In the genomic region with DNA sequence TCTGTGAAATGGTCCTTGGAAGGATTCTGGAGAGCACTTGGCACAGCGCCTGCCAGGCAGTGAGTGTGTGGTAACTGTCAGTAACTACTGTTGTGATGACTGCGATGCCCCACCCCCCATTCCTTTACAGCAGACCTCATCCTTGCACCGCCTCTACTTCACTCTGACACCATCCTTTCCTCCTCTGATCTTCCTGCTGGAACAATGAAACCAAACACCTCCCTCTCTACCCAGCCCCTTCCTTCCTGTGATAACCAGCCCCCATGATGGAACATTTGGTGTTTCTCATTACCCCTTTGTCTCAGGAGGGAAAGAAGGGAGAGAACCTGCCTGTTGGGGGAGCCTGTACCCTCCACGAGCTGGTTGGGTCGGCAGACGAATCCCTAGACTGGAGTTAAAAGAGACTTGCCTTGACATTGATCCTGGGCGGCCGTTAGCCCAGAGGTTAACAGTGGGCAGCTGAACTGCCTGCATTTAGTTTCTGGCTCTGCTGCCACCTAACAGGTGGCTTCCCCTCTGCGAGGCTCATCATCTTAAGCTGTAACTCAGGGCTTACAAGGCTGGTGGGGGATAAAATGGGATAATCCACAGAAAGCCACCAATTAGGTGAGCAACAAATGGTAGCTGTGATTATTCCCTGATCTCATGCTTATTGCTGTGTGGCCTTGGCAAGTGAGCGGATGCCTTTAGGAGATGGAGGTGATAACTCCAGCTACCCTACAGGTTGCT, we compare ENCODE assay signal across 13 cellular contexts. TPM values are rescaled to one million over a fixed set of nuclear protein-coding genes. Genes with fewer than 3 reads are reported as not detected.
DNase-seq lines count a peak whose midpoint lies in the region; ATAC-seq, FAIRE-seq and TF ChIP-seq lines count a peak whose summit lies in the region.
"Had no signal": no experiment of that assay in that cellular context is flagged by ENCODE, and none has a peak within 500 bp of the region (broad histone marks: within the 10 kb centered on the region; RNA-seq: fewer than 3 reads in every experiment).

No MANE protein-coding gene starts in this region.

- no peaks in the 10 kb centered on the region for H3K9me3 ChIP-seq in K562 (replicated peaks; ENCODE audit: control insufficient read depth, insufficient read depth, low read depth, low read length)

- H3K79me2 ChIP-seq in K562 (ENCODE audit: control insufficient read depth, insufficient read depth, low read length): no peaks in the 10 kb centered on the region

- H3K27me3 ChIP-seq in K562 (ENCODE audit: control insufficient read depth in 2 of 2, insufficient read depth in 2 of 2, low read length in 2 of 2): peaks cover 25 to 47% of the 10 kb centered on the region in 2 experiments

- no peaks in the 10 kb centered on the region for H3K9me1 ChIP-seq in K562 (ENCODE audit: control insufficient read depth, insufficient read depth, low read length)

- DNase-seq in AG10803 (ENCODE audit: low read depth) (peak; percentile 57), KBM-7 (peak; percentile 35), K562 (ENCODE audit: extremely low read depth in 1 of 4, low spot score in 3 of 4) (no peak), iPS-NIHi7 (ENCODE audit: extremely low spot score) (peak; percentile 52), occipital lobe (lab: John Stamatoyannopoulos, UW) (no peak), NCI-H1436 treated with DMSO at 0.1 percent for 48 hours (lab: John Stamatoyannopoulos, UW) (no peak)
- DNase-seq: activated CD4-positive, alpha-beta T cell treated with anti-CD3 and anti-CD28 coated beads, Interleukin-2, amount 50 U/mL, for 4 hours; central memory CD4-positive, alpha-beta T cell; COR-L47 had no signal

- BruUV-seq in K562 (replicated peaks; lab: Mats Ljungman, UMichigan): no TSS peak

- CTCF ChIA-PET in K562 (lab: Yijun Ruan, JAX; ENCODE audit: low intra/inter-chr PET ratio): no interaction called here

- no peak for TF ChIP-seq RAD21 in K562 (CRISPR knock-in tag; conservative IDR thresholded peaks at IDR 0.05 in 1 of 2, IDR thresholded peaks at IDR 0.05 in 1 of 2)

- no peak overlapping the region for H3K9ac ChIP-seq in K562 (ENCODE audit: insufficient read depth in 1 of 2, low read depth in 2 of 2, low read length in 2 of 2)

- no peak overlapping the region for H3K27ac ChIP-seq in K562 (ENCODE audit: extremely low read depth, low read depth, low read length)

- no peak overlapping the region for H3K4me3 ChIP-seq in AG10803 (ENCODE audit: low read length)
- no peak overlapping the region for H3K4me3 ChIP-seq in K562
- H3K4me3 ChIP-seq: lung had no signal

- POLR2A ChIA-PET in K562 (lab: Yijun Ruan, JAX): interaction anchor here (0.8 to 2.1 kb wide), 4 partner anchors 10 to 14 kb away, joined by 3 to 9 read pairs (median 5); no protein-coding TSS in a partner anchor

- no peak for FAIRE-seq in K562 (lab: Jason Lieb, UNC)

- H2AFZ ChIP-seq in K562 (ENCODE audit: low read depth, low read length): no peak overlapping the region

- TF ChIP-seq POLR2A in K562 (conservative IDR thresholded peaks at IDR 0.05): no peak

- TF ChIP-seq CTCF in AG10803 (conservative IDR thresholded peaks at IDR 0.05; ENCODE audit: low read length): no peak
- TF ChIP-seq CTCF in K562 (IDR thresholded peaks at IDR 0.05 in 2 of 3, conservative IDR thresholded peaks at IDR 0.05 in 1 of 3; ENCODE audit: insufficient read depth in 2 of 3, low read depth in 1 of 3, low read length in 3 of 3): no peak

- no peaks in the 10 kb centered on the region for H4K20me1 ChIP-seq in K562 (replicated peaks; ENCODE audit: control insufficient read depth, insufficient read depth, low read length)

- no peak overlapping the region for H3K4me2 ChIP-seq in K562 (ENCODE audit: insufficient read depth, low read length)

- H3K4me1 ChIP-seq in K562 (replicated peaks in 1 of 2; ENCODE audit: control insufficient read depth in 2 of 2, insufficient read depth in 2 of 2, low read length in 2 of 2): 0 out of 5 replicates have a peak, but pooled peaks cover 0 to 5% of the 10 kb centered on the region in 2 experiments

- peak; percentile 29 for ATAC-seq in K562
- ATAC-seq in HG02840 (IDR thresholded peaks at IDR 0.05; ENCODE audit: low FRiP score, unreplicated experiment): no peak
- no peak for ATAC-seq in HG03442 (IDR thresholded peaks at IDR 0.05; ENCODE audit: unreplicated experiment)

- intact Hi-C loops in K562 (cut with micrococcal nuclease): no loop called here

- TF ChIP-seq EP300 in K562 (IDR thresholded peaks at IDR 0.05; ENCODE audit: low read length): no peak

- 8% methylated on average over 10 of the region's 10 CpGs for WGBS in K562 (ENCODE audit: insufficient coverage, low coverage, missing lambda C conversion rate)

- H3K36me3 ChIP-seq in K562 (ENCODE audit: control insufficient read depth, insufficient read depth, low read length): no peaks in the 10 kb centered on the region

- in situ Hi-C loops in KBM-7 (cut with MboI; ENCODE audit: low pct_unique_long_range_greater_than_20kb, low sequenced_read_pairs) (no loop called here), K562 (cut with MboI) (no loop called here)

TF ChIP-seq in K562, 482 proteins besides CTCF, POLR2A, EP300 and RAD21 (continues in another document):
- TF ChIP-seq CEBPB (tag; IDR thresholded peaks at IDR 0.05): no peak
- TF ChIP-seq GABPB2 (CRISPR knock-in tag; conservative IDR thresholded peaks at IDR 0.05): no peak
- no peak for TF ChIP-seq ZNF23 (CRISPR knock-in tag; IDR thresholded peaks at IDR 0.05)
- no peak for TF ChIP-seq POLR2B (IDR thresholded peaks at IDR 0.05; ENCODE audit: low read depth, partially characterized antibody)
- no peak for TF ChIP-seq TBP (optimal IDR thresholded peaks at IDR 0.05; ENCODE audit: low read depth, low read length)
- no peak for TF ChIP-seq ZNF354B (CRISPR knock-in tag; IDR thresholded peaks at IDR 0.05)

RNA-seq across cellular contexts. Expression of a gene that starts 34.2 kb away (rescaled TPM):
- total RNA-seq in K562 (2011; cell fraction: chromatin; rRNA removed; ENCODE audit: low replicate concordance): 19.7 and 30.9 TPM in 2 replicates
- total RNA-seq in K562 (2011; cell fraction: nucleolus; rRNA removed): 10.5 and 12.1 TPM in 2 replicates
- total RNA-seq in K562 (2011; cell fraction: nucleoplasm; rRNA removed): 21.0 and 33.4 TPM in 2 replicates
- total RNA-seq in K562 (2014; rRNA removed) (26.1 and 27.6 TPM in 2 replicates), K562 (2014; rRNA removed; fragmentation: Illumina TruSeq; extraction: Trizol) (35.8 and 44.2 TPM in 2 replicates), K562 (2015; rRNA removed; fragmentation: Illumina TruSeq; extraction: Trizol) (19.4 and 23.2 TPM in 2 replicates), K562 (2021) (37.8 and 40.5 TPM in 2 replicates), occipital lobe (59.9 TPM)
- polyA plus RNA-seq in K562 (2011; rRNA removed) (29.1 and 31.0 TPM in 2 replicates), K562 (2014; fragmentation: Illumina TruSeq; extraction: Trizol) (23.0 and 23.4 TPM in 2 replicates), K562 (2014; fragmentation: Nextera tagmentation; extraction: Ambion mirVana) (10 to 100 TPM; 11.2 to 17.1 TPM), K562 (2014; rRNA removed) (25.8 and 26.4 TPM in 2 replicates)
- polyA plus RNA-seq in K562 (2011; cell fraction: cytosol; rRNA removed): 4.9 and 14.0 TPM in 2 replicates
- 14.6 and 16.7 TPM in 2 replicates for polyA plus RNA-seq in K562 (2011; cell fraction: nucleus; rRNA removed)
- 8.6 and 9.6 TPM in 2 replicates for polyA plus RNA-seq in K562 (2012)
- 40.6 and 45.9 TPM in 2 replicates for polyA minus RNA-seq in K562 (2011; rRNA and poly(A)+ RNA removed)
- 19.4 and 28.1 TPM in 2 replicates for polyA minus RNA-seq in K562 (2011; cell fraction: cytosol; rRNA and poly(A)+ RNA removed)
- 11.2 and 19.1 TPM in 2 replicates for polyA minus RNA-seq in K562 (2011; cell fraction: nucleus; rRNA and poly(A)+ RNA removed)

RNA-seq across cellular contexts. Expression of a gene that starts 39.5 kb away (rescaled TPM):
- not detected in 2 replicates for total RNA-seq in K562 (2011; cell fraction: chromatin; rRNA removed; ENCODE audit: low replicate concordance)
- under 0.01 TPM in 1 of 2 replicates, not detected in the other for total RNA-seq in K562 (2011; cell fraction: nucleolus; rRNA removed)
- 0.07 TPM in 1 of 2 replicates, not detected in the other for total RNA-seq in K562 (2011; cell fraction: nucleoplasm; rRNA removed)
- 0.12 TPM in 1 of 2 replicates, not detected in the other for total RNA-seq in K562 (2014; rRNA removed)
- 0.48 TPM in 1 of 2 replicates, not detected in the other for total RNA-seq in K562 (2014; rRNA removed; fragmentation: Illumina TruSeq; extraction: Trizol)
- 0.04 TPM in 1 of 2 replicates, not detected in the other for total RNA-seq in K562 (2015; rRNA removed; fragmentation: Illumina TruSeq; extraction: Trizol)
- total RNA-seq in K562 (2021): 0.07 and 0.13 TPM in 2 replicates
- 0.04 TPM in 1 of 2 replicates, not detected in the other for polyA plus RNA-seq in K562 (2011; rRNA removed)
- polyA plus RNA-seq in K562 (2011; cell fraction: cytosol; rRNA removed): 0.01 TPM in 2 replicates
- polyA plus RNA-seq in K562 (2011; cell fraction: nucleus; rRNA removed): not detected in 2 replicates
- polyA plus RNA-seq in K562 (2012): 0.07 and 0.10 TPM in 2 replicates
- polyA plus RNA-seq in K562 (2014; fragmentation: Illumina TruSeq; extraction: Trizol): 0.03 and 0.10 TPM in 2 replicates
- under 1 TPM; 0.01 to 0.03 TPM for polyA plus RNA-seq in K562 (2014; fragmentation: Nextera tagmentation; extraction: Ambion mirVana)
- polyA plus RNA-seq in K562 (2014; rRNA removed): 0.12 TPM in 1 of 2 replicates, not detected in the other
- not detected in 2 replicates for polyA minus RNA-seq in K562 (2011; rRNA and poly(A)+ RNA removed)
- not detected in 2 replicates for polyA minus RNA-seq in K562 (2011; cell fraction: cytosol; rRNA and poly(A)+ RNA removed)
- polyA minus RNA-seq in K562 (2011; cell fraction: nucleus; rRNA and poly(A)+ RNA removed): not detected in 2 replicates
- 3.7 TPM for total RNA-seq in occipital lobe
- polyA plus RNA-seq: IgD-negative memory B cell had no signal

RNA-seq across cellular contexts. Expression of a gene that starts 46.7 kb away (rescaled TPM):
- 20.2 and 24.4 TPM in 2 replicates for total RNA-seq in K562 (2011; cell fraction: chromatin; rRNA removed; ENCODE audit: low replicate concordance)
- total RNA-seq in K562 (2011; cell fraction: nucleolus; rRNA removed): 28.2 and 32.0 TPM in 2 replicates
- total RNA-seq in K562 (2011; cell fraction: nucleoplasm; rRNA removed): 28.4 and 30.6 TPM in 2 replicates
- total RNA-seq in K562 (2014; rRNA removed) (5.4 and 7.2 TPM in 2 replicates), K562 (2014; rRNA removed; fragmentation: Illumina TruSeq; extraction: Trizol) (5.9 and 6.0 TPM in 2 replicates), K562 (2015; rRNA removed; fragmentation: Illumina TruSeq; extraction: Trizol) (5.1 and 5.3 TPM in 2 replicates), K562 (2021) (7.8 and 8.0 TPM in 2 replicates), occipital lobe (11.9 TPM)
- polyA plus RNA-seq in K562 (2011; rRNA removed) (17.9 and 21.5 TPM in 2 replicates), K562 (2014; fragmentation: Illumina TruSeq; extraction: Trizol) (9.4 and 10.0 TPM in 2 replicates), K562 (2014; fragmentation: Nextera tagmentation; extraction: Ambion mirVana) (1 to 10 TPM; 2.3 to 2.4 TPM), K562 (2014; rRNA removed) (6.5 and 8.3 TPM in 2 replicates)
- 25.0 and 29.5 TPM in 2 replicates for polyA plus RNA-seq in K562 (2011; cell fraction: cytosol; rRNA removed)
- polyA plus RNA-seq in K562 (2011; cell fraction: nucleus; rRNA removed): 44.5 and 48.0 TPM in 2 replicates
- polyA plus RNA-seq in K562 (2012): 8.9 and 16.5 TPM in 2 replicates
- polyA minus RNA-seq in K562 (2011; rRNA and poly(A)+ RNA removed): 13.7 and 15.4 TPM in 2 replicates
- 6.8 and 7.7 TPM in 2 replicates for polyA minus RNA-seq in K562 (2011; cell fraction: cytosol; rRNA and poly(A)+ RNA removed)
- 15.3 and 21.9 TPM in 2 replicates for polyA minus RNA-seq in K562 (2011; cell fraction: nucleus; rRNA and poly(A)+ RNA removed)

Comparison
In these comparisons a context has a peak if more than half of its experiments do, and no peak if none do; other contexts are left out.
1. DNase-seq: peak in AG10803 (single experiment), KBM-7 (single experiment) and iPS-NIHi7 (single experiment); none in K562 (0 of 4), occipital lobe (single experiment) and NCI-H1436 treated with DMSO at 0.1 percent for 48 hours (single experiment).